18 cellular contexts compared by ENCODE assay signal in the genomic region with DNA sequence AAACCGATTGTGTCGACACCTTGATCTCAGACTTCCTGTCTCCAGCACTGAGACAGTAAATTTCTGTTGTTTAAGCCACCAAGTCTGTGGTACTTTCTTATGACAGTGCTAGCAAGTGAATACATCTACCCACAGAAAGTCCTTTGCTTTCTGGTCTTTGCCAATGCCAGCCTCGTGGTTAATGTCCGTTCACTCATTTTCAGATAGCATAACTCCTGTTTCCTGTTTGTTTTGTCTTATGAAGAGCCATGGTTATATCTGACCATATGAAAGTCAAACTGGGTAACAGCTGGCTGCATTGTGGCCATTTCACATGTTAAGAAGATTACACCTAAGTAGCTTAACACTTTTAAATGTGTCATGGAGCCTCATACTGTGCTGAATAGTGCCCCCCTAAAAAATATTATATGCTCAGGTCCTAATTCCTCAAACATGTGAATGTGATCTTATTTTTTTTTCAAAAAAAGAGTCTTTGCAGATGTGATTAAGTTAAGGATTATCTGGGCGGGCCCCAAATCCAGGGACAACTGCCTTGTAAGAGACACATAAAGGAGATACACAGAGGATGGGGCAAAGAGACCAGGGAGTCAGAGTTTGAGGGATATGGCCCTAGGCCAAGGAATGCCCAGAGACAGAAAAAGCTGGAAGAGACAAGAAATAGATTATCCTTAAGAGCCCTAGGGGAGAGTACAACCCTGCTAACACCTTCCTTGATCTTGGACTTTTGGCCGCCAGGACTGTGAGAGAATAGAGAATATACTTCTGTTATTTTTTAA.
A peak's percentile ranks its signal among the peaks of the same experiment; 100 is the strongest.
DNase-seq lines count a peak whose midpoint lies in the region; ATAC-seq, FAIRE-seq and TF ChIP-seq lines count a peak whose summit lies in the region.
"Had no signal": no experiment of that assay in that cellular context is flagged by ENCODE, and none has a peak within 500 bp of the region (broad histone marks: within the 10 kb centered on the region; RNA-seq: fewer than 3 reads in every experiment).

No MANE protein-coding gene starts in this region.

- FAIRE-seq in frontal cortex (lab: Jason Lieb, UNC) (no peak), GM19239 (lab: Jason Lieb, UNC) (no peak)
- FAIRE-seq: A204.1 had no signal

- TF ChIP-seq CTCF in transverse colon (IDR thresholded peaks at IDR 0.05), result no peak

- ATAC-seq in GM19351 (IDR thresholded peaks at IDR 0.05; ENCODE audit: unreplicated experiment) (peak; percentile 42), HG02943 (IDR thresholded peaks at IDR 0.05; ENCODE audit: low read depth, unreplicated experiment) (peak; percentile 87)
- ATAC-seq: activated CD8-positive, alpha-beta T cell treated with anti-CD3 and anti-CD28 coated beads, Interleukin-2, amount 10 ng/mL, durations not matched to agents 7 days and 5 days had no signal

- no peaks in the 10 kb centered on the region for H3K36me3 ChIP-seq in transverse colon
- H3K36me3 ChIP-seq: left ventricle myocardium inferior had no signal

- 48 to 84% methylated on average over 3 to 6 of the region's 6 CpGs for WGBS in transverse colon (ENCODE audit: low coverage in 1 of 2), 2 donors

- H3K9me3 ChIP-seq in transverse colon, result no peaks in the 10 kb centered on the region
- H3K9me3 ChIP-seq: left ventricle myocardium inferior had no signal

- no peak overlapping the region for H3K27ac ChIP-seq in transverse colon
- H3K27ac ChIP-seq: left ventricle myocardium inferior, SK-N-MC had no signal

- no peak for TF ChIP-seq POLR2A in transverse colon (IDR thresholded peaks at IDR 0.05)

- DNase-seq in DMS53 (lab: John Stamatoyannopoulos, UW) (peak; percentile 52), NCI-H226 (peak; percentile 6), transverse colon (no peak), NCI-H510A (lab: John Stamatoyannopoulos, UW) (no peak), frontal cortex (ENCODE audit: low spot score in 2 of 2) (no peak), GM19239 (ENCODE audit: insufficient read length, low spot score) (no peak)
- DNase-seq: activated CD8-positive, alpha-beta T cell treated with anti-CD3 and anti-CD28 coated beads, Interleukin-2, amount 10 ng/mL, durations not matched to agents 7 days and 5 days; amygdala; CD4-positive, CD25-positive, alpha-beta regulatory T cell; endodermal cell; left ventricle myocardium inferior; naive B cell; NCI-H1105; NCI-H446 had no signal

- H3K4me1 ChIP-seq in transverse colon, result peaks cover 0 to 10% (median 4%) of the 10 kb centered on the region in 4 donors
- H3K4me1 ChIP-seq: left ventricle myocardium inferior had no signal

- no peaks in the 10 kb centered on the region for H3K27me3 ChIP-seq in transverse colon

- H3K4me3 ChIP-seq in transverse colon, result no peak overlapping the region
- H3K4me3 ChIP-seq: left ventricle myocardium inferior, SK-N-MC had no signal

- in situ Hi-C loops in transverse colon (cut with MboI; ENCODE audit: low pct_ligation_motif_present in 1 of 4, low pct_unique_long_range_greater_than_20kb in 1 of 4, low sequenced_read_pairs in 3 of 4), result no loop called here

- TF ChIP-seq EP300 in transverse colon (IDR thresholded peaks at IDR 0.05; ENCODE audit: low read depth), result no peak

- intact Hi-C loops in transverse colon (cut with DNase I; ENCODE audit: low total_unique reads), result no loop called here

Comparison
In these comparisons a context has a peak if more than half of its experiments do, and no peak if none do; other contexts are left out.
1. DNase-seq: peak in DMS53 (single experiment) and NCI-H226 (single experiment); none in transverse colon (single experiment), NCI-H510A (single experiment), frontal cortex (0 of 2) and GM19239 (single experiment).